In the genomic region with DNA sequence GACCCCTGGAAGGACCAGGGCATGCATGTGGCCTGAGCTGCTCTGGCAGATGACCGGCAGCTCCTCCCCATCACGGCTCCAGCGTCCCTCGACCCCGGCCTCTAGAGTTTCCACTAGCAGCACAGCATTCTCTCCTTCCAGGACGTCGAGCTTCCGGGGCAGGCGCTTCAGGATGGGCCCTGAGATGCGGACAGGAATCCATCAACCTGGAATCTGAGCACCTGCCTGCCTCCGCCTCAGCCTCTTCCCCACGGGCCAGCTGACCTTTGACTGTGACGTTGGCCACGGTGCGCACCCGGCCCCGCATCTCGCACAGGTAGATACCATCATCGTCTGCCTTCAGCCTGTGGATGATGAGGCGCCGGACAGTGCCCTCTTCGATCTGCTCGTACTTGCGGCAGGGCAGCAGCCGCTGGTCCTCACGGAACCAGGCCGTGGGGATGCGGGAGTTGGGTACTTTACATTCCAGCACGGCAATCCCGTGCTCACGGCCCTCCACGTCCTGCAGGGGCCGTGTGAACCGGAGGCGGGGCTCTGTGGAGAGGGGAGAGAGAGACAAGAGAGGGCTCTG, we compare ENCODE assay signal across 2 cellular contexts.
TF ChIP-seq lines count a peak whose summit lies in the region.

No MANE protein-coding gene starts in this region.

TF ChIP-seq in GM23338, 12 proteins besides CTCF, POLR2A, EP300 and RAD21:
- no peak for TF ChIP-seq EZH2 (IDR thresholded peaks at IDR 0.05; ENCODE audit: low read depth, unreplicated experiment)
- TF ChIP-seq POLR2AphosphoS5 (IDR thresholded peaks at IDR 0.05; ENCODE audit: low read depth): 0 out of 2 replicates have a peak, but pooled peaks have one; percentile 25

TF ChIP-seq in HEK293, 187 proteins besides CTCF, POLR2A, EP300 and RAD21:
- TF ChIP-seq ZBTB1 (tag by site-specific recombination; IDR thresholded peaks at IDR 0.05) (no peak), ZBTB6 (tag by site-specific recombination; IDR thresholded peaks at IDR 0.05) (peak; percentile 29; the same call in 1 of the 2 replicates)
